ENCODE assay signal across 27 cellular contexts in genomic region chr7:152090739-152091138, GRCh38.
"Had no signal": no experiment of that assay in that cellular context is flagged by ENCODE, and none has a peak within 500 bp of the region (broad histone marks: within the 10 kb centered on the region; RNA-seq: fewer than 3 reads in every experiment).

No MANE protein-coding gene starts in this region.

- H3K27me3 Mint-ChIP-seq: activated CD4-positive, alpha-beta memory T cell treated with anti-CD3 and anti-CD28 coated beads, Interleukin-2, amount 10 ng/mL, durations not matched to agents 7 days and 5 days; activated CD4-positive, alpha-beta T cell treated with anti-CD3 and anti-CD28 coated beads, Interleukin-2, amount 10 ng/mL, durations not matched to agents 7 days and 5 days; activated naive CD8-positive, alpha-beta T cell treated with anti-CD3 and anti-CD28 coated beads, Interleukin-2, amount 10 ng/mL, durations not matched to agents 7 days and 5 days; activated T-helper 17 cell treated with anti-CD3 and anti-CD28 coated beads, Interleukin-2, amount 50 U/mL, for 72 hours; brain; central memory CD8-positive, alpha-beta T cell; effector memory CD8-positive, alpha-beta T cell had no signal

- H3K4me3 Mint-ChIP-seq: activated CD4-positive, alpha-beta memory T cell treated with anti-CD3 and anti-CD28 coated beads, Interleukin-2, amount 10 ng/mL, durations not matched to agents 7 days and 5 days; activated CD4-positive, alpha-beta T cell treated with anti-CD3 and anti-CD28 coated beads, Interleukin-2, amount 10 ng/mL, durations not matched to agents 7 days and 5 days; activated naive CD8-positive, alpha-beta T cell treated with anti-CD3 and anti-CD28 coated beads, Interleukin-2, amount 10 ng/mL, durations not matched to agents 7 days and 5 days; activated T-cell treated with anti-CD3 and anti-CD28 coated beads, Interleukin-2, amount 50 U/mL, for 4 hours; activated T-helper 17 cell treated with anti-CD3 and anti-CD28 coated beads, Interleukin-2, amount 50 U/mL, for 72 hours; brain; central memory CD8-positive, alpha-beta T cell; effector memory CD8-positive, alpha-beta T cell had no signal

- H3K4me1 Mint-ChIP-seq: activated CD4-positive, alpha-beta memory T cell treated with anti-CD3 and anti-CD28 coated beads, Interleukin-2, amount 10 ng/mL, durations not matched to agents 7 days and 5 days; activated CD4-positive, alpha-beta T cell treated with anti-CD3 and anti-CD28 coated beads, Interleukin-2, amount 10 ng/mL, durations not matched to agents 7 days and 5 days; activated naive CD8-positive, alpha-beta T cell treated with anti-CD3 and anti-CD28 coated beads, Interleukin-2, amount 10 ng/mL, durations not matched to agents 7 days and 5 days had no signal

- H3K4me3 ChIP-seq: ascending aorta, breast epithelium, cardiac muscle cell, coronary artery, esophagus muscularis mucosa, gastrocnemius medialis had no signal

- H3K27me3 ChIP-seq: ascending aorta, breast epithelium, cardiac muscle cell, esophagus muscularis mucosa, foreskin keratinocyte, gastrocnemius medialis had no signal

- ATAC-seq: activated naive CD4-positive, alpha-beta T cell treated with anti-CD3 and anti-CD28 coated beads, Interleukin-2, amount 50 U/mL, for 72 hours; activated T-cell treated with anti-CD3 and anti-CD28 coated beads, Interleukin-2, amount 50 U/mL, for 4 hours; activated T-helper 17 cell treated with anti-CD3 and anti-CD28 coated beads, Interleukin-2, amount 50 U/mL, for 72 hours; effector memory CD8-positive, alpha-beta T cell; foreskin keratinocyte; gastrocnemius medialis had no signal

- H3K27ac Mint-ChIP-seq: activated CD4-positive, alpha-beta memory T cell treated with anti-CD3 and anti-CD28 coated beads, Interleukin-2, amount 10 ng/mL, durations not matched to agents 7 days and 5 days; activated CD4-positive, alpha-beta T cell treated with anti-CD3 and anti-CD28 coated beads, Interleukin-2, amount 10 ng/mL, durations not matched to agents 7 days and 5 days; activated naive CD4-positive, alpha-beta T cell treated with anti-CD3 and anti-CD28 coated beads, Interleukin-2, amount 50 U/mL, for 72 hours; activated naive CD8-positive, alpha-beta T cell treated with anti-CD3 and anti-CD28 coated beads, Interleukin-2, amount 10 ng/mL, durations not matched to agents 7 days and 5 days; activated T-helper 17 cell treated with anti-CD3 and anti-CD28 coated beads, Interleukin-2, amount 50 U/mL, for 72 hours; brain had no signal

- H3K4me1 ChIP-seq: ascending aorta, breast epithelium, esophagus muscularis mucosa, foreskin keratinocyte had no signal

- H3K27ac ChIP-seq: ascending aorta, breast epithelium, cardiac muscle cell, coronary artery, esophagus muscularis mucosa, foreskin keratinocyte, gastrocnemius medialis had no signal

- H3K9me3 ChIP-seq: gastrocnemius medialis had no signal

- H3K9me3 Mint-ChIP-seq: activated T-helper 17 cell treated with anti-CD3 and anti-CD28 coated beads, Interleukin-2, amount 50 U/mL, for 72 hours had no signal

- H3K36me3 ChIP-seq: breast epithelium, cardiac muscle cell, esophagus muscularis mucosa, gastrocnemius medialis had no signal

- DNase-seq: activated CD4-positive, alpha-beta memory T cell treated with anti-CD3 and anti-CD28 coated beads, Interleukin-2, amount 10 ng/mL, durations not matched to agents 7 days and 5 days; activated CD4-positive, alpha-beta T cell treated with anti-CD3 and anti-CD28 coated beads for 1 hour; activated CD4-positive, alpha-beta T cell treated with anti-CD3 and anti-CD28 coated beads for 4 hours; activated CD4-positive, alpha-beta T cell treated with anti-CD3 and anti-CD28 coated beads, Interleukin-2, amount 10 ng/mL, durations not matched to agents 7 days and 5 days; activated CD4-positive, alpha-beta T cell treated with anti-CD3 and anti-CD28 coated beads, Interleukin-2, amount 50 U/mL, for 4 hours; activated effector memory CD4-positive, alpha-beta T cell treated with Interleukin-2 at 50 U/mL for 16 hours; activated gamma-delta T cell treated with Interleukin-2 at 50 U/mL for 16 hours; activated naive CD4-positive, alpha-beta T cell treated with Interleukin-2 at 50 U/mL for 16 hours; activated naive CD8-positive, alpha-beta T cell treated with anti-CD3 and anti-CD28 coated beads, Interleukin-2, amount 10 ng/mL, durations not matched to agents 7 days and 5 days; activated T-cell treated with anti-CD3 and anti-CD28 coated beads, Interleukin-2, amount 50 U/mL, for 4 hours; dermis blood vessel endothelial cell; effector CD4-positive, alpha-beta T cell; effector memory CD8-positive, alpha-beta T cell; erythroblast; foreskin keratinocyte; gastrocnemius medialis; glutamatergic neuron; T-helper 2 cell had no signal
